In the genomic region with DNA sequence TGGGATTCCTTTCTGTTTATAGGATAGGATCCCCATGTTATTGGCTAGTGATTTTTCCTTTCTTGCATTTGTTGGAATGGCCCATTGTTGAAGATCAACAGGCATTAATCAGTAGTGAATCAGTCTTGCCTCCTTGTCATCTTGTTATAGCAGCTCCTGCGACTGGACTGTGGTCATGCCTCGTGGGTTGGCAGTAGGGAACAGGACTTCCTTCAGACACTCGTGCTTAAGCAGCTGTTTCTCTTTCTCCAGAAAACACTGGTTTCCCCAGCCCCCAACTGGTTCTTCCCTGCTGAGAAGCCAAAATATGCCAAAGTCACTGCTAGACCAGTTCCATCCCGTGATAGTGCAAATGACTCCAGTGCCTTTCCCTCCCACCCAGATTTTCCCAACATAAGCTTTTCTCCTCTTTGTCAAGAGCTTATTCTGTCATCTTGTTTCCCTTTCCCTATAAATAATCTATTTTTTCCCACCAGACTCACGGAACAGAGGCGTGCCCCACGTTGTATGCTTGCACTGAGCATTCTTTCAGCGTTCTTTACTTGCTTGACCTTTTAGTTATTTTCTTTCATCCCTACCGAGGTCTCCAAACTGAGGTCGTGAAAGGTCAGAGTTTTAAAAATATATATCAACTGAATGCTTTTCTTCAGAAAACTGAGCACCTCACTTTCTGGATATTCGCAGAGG, we compare ENCODE assay signal across 9 cellular contexts.
DNase-seq lines count a peak whose midpoint lies in the region; TF ChIP-seq lines count a peak whose summit lies in the region.
"Had no signal": no experiment of that assay in that cellular context is flagged by ENCODE, and none has a peak within 500 bp of the region (broad histone marks: within the 10 kb centered on the region; RNA-seq: fewer than 3 reads in every experiment).

No MANE protein-coding gene starts in this region.

- no peaks in the 10 kb centered on the region for H3K27me3 ChIP-seq in suprapubic skin
- H3K27me3 ChIP-seq in neural progenitor cell: no peaks in the 10 kb centered on the region

- peak; percentile 64 for DNase-seq in HFFc6
- peak; percentile 65 to 86 for DNase-seq in cardiac fibroblast (ENCODE audit: low read depth in 2 of 2)
- DNase-seq in left kidney (ENCODE audit: low read depth, low spot score): peak; percentile 34
- peak in 1 of 2 donors; percentile 80 for DNase-seq in suprapubic skin (ENCODE audit: low spot score in 2 of 2)
- no peak for DNase-seq in neural progenitor cell (ENCODE audit: low spot score)
- DNase-seq in DMS153 treated with DMSO at 0.1 percent for 48 hours (lab: John Stamatoyannopoulos, UW; ENCODE audit: unreplicated experiment): no peak
- no peak for DNase-seq in NCI-H446 treated with DMSO at 0.1 percent for 48 hours (lab: John Stamatoyannopoulos, UW)
- no peak for DNase-seq in activated CD4-positive, alpha-beta T cell treated with anti-CD3 and anti-CD28 coated beads for 4 hours
- DNase-seq: NCI-H526 treated with DMSO at 0.1 percent for 48 hours had no signal

- H3K27ac ChIP-seq in suprapubic skin: peak overlapping the region; percentile 91
- no peak overlapping the region for H3K27ac ChIP-seq in neural progenitor cell

- H3K4me3 ChIP-seq in cardiac fibroblast (replicated peaks in 1 of 2; ENCODE audit: low read depth in 2 of 2, low read length in 2 of 2): no peak overlapping the region
- H3K4me3 ChIP-seq in suprapubic skin: peak overlapping the region; percentile 9
- H3K4me3 ChIP-seq in neural progenitor cell: no peak overlapping the region

- H3K9ac ChIP-seq in neural progenitor cell: no peak overlapping the region

- H3K4me1 ChIP-seq in suprapubic skin (peaks cover 54% of the 10 kb centered on the region), neural progenitor cell (peaks cover 65% of the 10 kb centered on the region)

- H3K9me3 Mint-ChIP-seq in HFFc6 (no peaks in the 10 kb centered on the region), neural progenitor cell (no peaks in the 10 kb centered on the region)

- H3K4me2 ChIP-seq in neural progenitor cell: no peak overlapping the region

- H3F3A ChIP-seq in neural progenitor cell (ENCODE audit: low read depth): peaks cover 6% of the 10 kb centered on the region

- H3K27me3 Mint-ChIP-seq in HFFc6 (ENCODE audit: insufficient read depth): no peaks in the 10 kb centered on the region
- H3K27me3 Mint-ChIP-seq in neural progenitor cell (ENCODE audit: insufficient read depth, low read depth): no peaks in the 10 kb centered on the region

- TF ChIP-seq CTCF in HFFc6 (IDR thresholded peaks at IDR 0.05) (no peak), cardiac fibroblast (IDR thresholded peaks at IDR 0.05; ENCODE audit: low read depth, low read length) (no peak), suprapubic skin (IDR thresholded peaks at IDR 0.05) (no peak), neural progenitor cell (IDR thresholded peaks at IDR 0.05) (no peak)

- TF ChIP-seq EP300 in suprapubic skin (IDR thresholded peaks at IDR 0.05): no peak

- H3K9me3 ChIP-seq in suprapubic skin: no peaks in the 10 kb centered on the region
- no peaks in the 10 kb centered on the region for H3K9me3 ChIP-seq in neural progenitor cell (ENCODE audit: low read depth)

- no peaks in the 10 kb centered on the region for H4K20me1 ChIP-seq in neural progenitor cell (ENCODE audit: low read depth)

- no peaks in the 10 kb centered on the region for H3K79me2 ChIP-seq in neural progenitor cell (ENCODE audit: low read depth)

- H3K36me3 ChIP-seq in suprapubic skin (no peaks in the 10 kb centered on the region), neural progenitor cell (no peaks in the 10 kb centered on the region)

- TF ChIP-seq POLR2A in suprapubic skin (IDR thresholded peaks at IDR 0.05): peak in 1 of 2 donors; percentile 26

- H3K36me3 Mint-ChIP-seq in HFFc6 (ENCODE audit: low read depth): peaks cover 10% of the 10 kb centered on the region
- H3K36me3 Mint-ChIP-seq in neural progenitor cell: no peaks in the 10 kb centered on the region

- H3K27ac Mint-ChIP-seq in HFFc6: peak overlapping the region; percentile 96
- no peak overlapping the region for H3K27ac Mint-ChIP-seq in neural progenitor cell

- 56% methylated on average over 11 of the region's 11 CpGs for WGBS in suprapubic skin

- H2AFZ ChIP-seq in neural progenitor cell (replicated peaks): no peak overlapping the region

- peak overlapping the region; percentile 78 for H3K4me3 Mint-ChIP-seq in HFFc6
- H3K4me3 Mint-ChIP-seq in neural progenitor cell: no peak overlapping the region

- peaks cover 15% of the 10 kb centered on the region for H3K4me1 Mint-ChIP-seq in HFFc6 (ENCODE audit: low read depth)
- H3K4me1 Mint-ChIP-seq in neural progenitor cell: peaks cover 44% of the 10 kb centered on the region

Comparison
In these comparisons a context has a peak if more than half of its experiments do, and no peak if none do; other contexts are left out.
1. DNase-seq: peak in HFFc6 (single experiment), cardiac fibroblast (2 of 2) and left kidney (single experiment); none in neural progenitor cell (single experiment), DMS153 treated with DMSO at 0.1 percent for 48 hours (single experiment), NCI-H446 treated with DMSO at 0.1 percent for 48 hours (single experiment) and activated CD4-positive, alpha-beta T cell treated with anti-CD3 and anti-CD28 coated beads for 4 hours (0 of 2).